Comparison of ENCODE assay signal across 19 cellular contexts in genomic region chr2:71187589-71187988, GRCh38. TPM values are rescaled to one million over a fixed set of nuclear protein-coding genes. Genes with fewer than 3 reads are reported as not detected.
DNase-seq lines count a peak whose midpoint lies in the region; ATAC-seq and TF ChIP-seq lines count a peak whose summit lies in the region.
"Had no signal": no experiment of that assay in that cellular context is flagged by ENCODE, and none has a peak within 500 bp of the region (broad histone marks: within the 10 kb centered on the region; RNA-seq: fewer than 3 reads in every experiment).

No MANE protein-coding gene starts in this region.

- H3K4me3 Mint-ChIP-seq in activated CD4-positive, alpha-beta T cell treated with anti-CD3 and anti-CD28 coated beads for 36 hours = no peak overlapping the region
- no peak overlapping the region for H3K4me3 Mint-ChIP-seq in GM23338
- no peak overlapping the region for H3K4me3 Mint-ChIP-seq in stimulated activated effector memory CD8-positive, alpha-beta T cell treated with anti-CD3 and anti-CD28 coated beads, Interleukin-12 subunit alpha, Interleukin-12 subunit beta, amount 100 ng/mL, for 72 hours
- H3K4me3 Mint-ChIP-seq: B cell; CD4-positive, alpha-beta T cell; CD8-positive, alpha-beta T cell had no signal

- no peak for TF ChIP-seq CTCF in GM23338 (conservative IDR thresholded peaks at IDR 0.05; ENCODE audit: low read depth in 2 of 2)

- H3K36me3 ChIP-seq in GM23338 (ENCODE audit: insufficient read depth) (no peaks in the 10 kb centered on the region), iPS-20b (ENCODE audit: insufficient read depth, low read depth, low read length) (no peaks in the 10 kb centered on the region)
- H3K36me3 ChIP-seq: BLaER1 treated with 17β-estradiol and CSF1 and Interleukin-3, amounts not matched to agents 10 nM and 100 nM had no signal

- H4K20me1 ChIP-seq in GM23338 (replicated peaks; ENCODE audit: insufficient read depth) = no peaks in the 10 kb centered on the region; the same call in 1 of the 2 replicates
- H4K20me1 ChIP-seq: BLaER1 treated with 17β-estradiol and CSF1 and Interleukin-3, amounts not matched to agents 10 nM and 100 nM had no signal

- no peaks in the 10 kb centered on the region for H3K9me2 ChIP-seq in GM23338 (ENCODE audit: insufficient read depth)

- H3K9me3 ChIP-seq in iPS-20b (ENCODE audit: insufficient read depth, low read depth, low read length) = no peaks in the 10 kb centered on the region
- H3K9me3 ChIP-seq: A549; BLaER1 treated with 17β-estradiol and CSF1 and Interleukin-3, amounts not matched to agents 10 nM and 100 nM; Caco-2 had no signal

- H2AFZ ChIP-seq in GM23338 = no peak overlapping the region

- H3K9me3 Mint-ChIP-seq in activated CD4-positive, alpha-beta T cell treated with anti-CD3 and anti-CD28 coated beads for 36 hours (ENCODE audit: low read depth) = no peaks in the 10 kb centered on the region
- H3K9me3 Mint-ChIP-seq in GM23338 = no peaks in the 10 kb centered on the region
- H3K9me3 Mint-ChIP-seq in stimulated activated effector memory CD8-positive, alpha-beta T cell treated with anti-CD3 and anti-CD28 coated beads, Interleukin-12 subunit alpha, Interleukin-12 subunit beta, amount 100 ng/mL, for 72 hours = no peaks in the 10 kb centered on the region
- H3K9me3 Mint-ChIP-seq: CD4-positive, alpha-beta T cell; CD8-positive, alpha-beta T cell had no signal

- H3K4me2 ChIP-seq in GM23338 = peak overlapping the region; percentile 53
- H3K4me2 ChIP-seq: A549; BLaER1 treated with 17β-estradiol and CSF1 and Interleukin-3, amounts not matched to agents 10 nM and 100 nM had no signal

- no peak overlapping the region for H3K9ac ChIP-seq in iPS-20b (ENCODE audit: low read depth, low read length)
- H3K9ac ChIP-seq: BLaER1 treated with 17β-estradiol and CSF1 and Interleukin-3, amounts not matched to agents 10 nM and 100 nM had no signal

- no peaks in the 10 kb centered on the region for H3K79me2 ChIP-seq in GM23338 (replicated peaks; ENCODE audit: insufficient read depth)

- H3K27me3 Mint-ChIP-seq in activated CD4-positive, alpha-beta T cell treated with anti-CD3 and anti-CD28 coated beads for 36 hours = no peaks in the 10 kb centered on the region
- peaks cover 3% of the 10 kb centered on the region for H3K27me3 Mint-ChIP-seq in GM23338 (ENCODE audit: insufficient read depth, low read depth, poor library complexity)
- H3K27me3 Mint-ChIP-seq: B cell; CD4-positive, alpha-beta T cell had no signal

- H3K4me1 Mint-ChIP-seq in activated CD4-positive, alpha-beta T cell treated with anti-CD3 and anti-CD28 coated beads for 36 hours = peaks cover 7% of the 10 kb centered on the region
- H3K4me1 Mint-ChIP-seq in GM23338 = peaks cover 44% of the 10 kb centered on the region
- H3K4me1 Mint-ChIP-seq in stimulated activated effector memory CD8-positive, alpha-beta T cell treated with anti-CD3 and anti-CD28 coated beads, Interleukin-12 subunit alpha, Interleukin-12 subunit beta, amount 100 ng/mL, for 72 hours = no peaks in the 10 kb centered on the region

- no peak overlapping the region for H3K4me3 ChIP-seq in GM23338
- H3K4me3 ChIP-seq in iPS-20b (ENCODE audit: low read length) = peak overlapping the region; percentile 2; the same call in 1 of the 2 replicates
- H3K4me3 ChIP-seq: A549; BLaER1 treated with 17β-estradiol and CSF1 and Interleukin-3, amounts not matched to agents 10 nM and 100 nM had no signal

- POLR2A ChIA-PET in activated CD4-positive, alpha-beta T cell treated with anti-CD3 and anti-CD28 coated beads for 36 hours (lab: Charles Lee) = no interaction called here

- H3K27me3 ChIP-seq in GM23338 (ENCODE audit: insufficient read depth) (no peaks in the 10 kb centered on the region), iPS-20b (ENCODE audit: insufficient read depth, low read length) (no peaks in the 10 kb centered on the region)
- H3K27me3 ChIP-seq: BLaER1 treated with 17β-estradiol and CSF1 and Interleukin-3, amounts not matched to agents 10 nM and 100 nM had no signal

- H3K27ac Mint-ChIP-seq in activated CD4-positive, alpha-beta T cell treated with anti-CD3 and anti-CD28 coated beads for 36 hours = no peak overlapping the region
- H3K27ac Mint-ChIP-seq in GM23338 = no peak overlapping the region
- no peak overlapping the region for H3K27ac Mint-ChIP-seq in stimulated activated effector memory CD8-positive, alpha-beta T cell treated with anti-CD3 and anti-CD28 coated beads, Interleukin-12 subunit alpha, Interleukin-12 subunit beta, amount 100 ng/mL, for 72 hours
- H3K27ac Mint-ChIP-seq: B cell; CD4-positive, alpha-beta T cell; CD8-positive, alpha-beta T cell had no signal

- peaks cover 32% of the 10 kb centered on the region for H3K4me1 ChIP-seq in GM23338 (ENCODE audit: insufficient read depth)
- H3K4me1 ChIP-seq in iPS-20b (ENCODE audit: insufficient read depth, low read length) = peaks cover 30% of the 10 kb centered on the region; the same call in 1 of the 2 replicates
- H3K4me1 ChIP-seq: A549, Caco-2 had no signal

- no peaks in the 10 kb centered on the region for H3F3A ChIP-seq in GM23338 (replicated peaks; ENCODE audit: low read depth)

- no peaks in the 10 kb centered on the region for H3K36me3 Mint-ChIP-seq in activated CD4-positive, alpha-beta T cell treated with anti-CD3 and anti-CD28 coated beads for 36 hours (ENCODE audit: low read depth)
- no peaks in the 10 kb centered on the region; the same call in 2 of the 3 replicates for H3K36me3 Mint-ChIP-seq in GM23338 (ENCODE audit: low read depth)
- H3K36me3 Mint-ChIP-seq in stimulated activated effector memory CD8-positive, alpha-beta T cell treated with anti-CD3 and anti-CD28 coated beads, Interleukin-12 subunit alpha, Interleukin-12 subunit beta, amount 100 ng/mL, for 72 hours = no peaks in the 10 kb centered on the region

- DNase-seq in activated CD4-positive, alpha-beta T cell treated with anti-CD3 and anti-CD28 coated beads for 36 hours = no peak
- DNase-seq in activated CD4-positive, alpha-beta T cell treated with anti-CD3 and anti-CD28 coated beads, Interleukin-2, amount 50 U/mL, for 48 hours = no peak
- DNase-seq in GM23338 (ENCODE audit: low spot score) (no peak), SKM-1 (lab: John Stamatoyannopoulos, UW; ENCODE audit: unreplicated experiment) (no peak)
- DNase-seq in stimulated activated effector memory CD8-positive, alpha-beta T cell treated with anti-CD3 and anti-CD28 coated beads, Interleukin-12 subunit alpha, Interleukin-12 subunit beta, amount 100 ng/mL, for 72 hours (ENCODE audit: low spot score in 2 of 2) = no peak
- DNase-seq: AML-193; Caco-2; Calu3; CD4-positive, alpha-beta T cell; CD8-positive, alpha-beta T cell; DMS79 treated with DMSO at 0.1 percent for 48 hours; GF-D8 had no signal

- ATAC-seq in activated CD4-positive, alpha-beta T cell treated with anti-CD3 and anti-CD28 coated beads for 36 hours = peak; percentile 30
- ATAC-seq in GM23338 (peak; percentile 15; the same call in 2 of the 3 replicates), GM21390 (IDR thresholded peaks at IDR 0.05; ENCODE audit: unreplicated experiment) (no peak)
- ATAC-seq in stimulated activated effector memory CD8-positive, alpha-beta T cell treated with anti-CD3 and anti-CD28 coated beads, Interleukin-12 subunit alpha, Interleukin-12 subunit beta, amount 100 ng/mL, for 72 hours = peak; percentile 59
- ATAC-seq: A549; CD8-positive, alpha-beta T cell had no signal

- intact Hi-C loops in activated CD4-positive, alpha-beta T cell treated with anti-CD3 and anti-CD28 coated beads for 36 hours (cut with DNase I, micrococcal nuclease) = no loop called here

- CTCF ChIA-PET in activated CD4-positive, alpha-beta T cell treated with anti-CD3 and anti-CD28 coated beads for 36 hours (lab: Charles Lee) = no interaction called here

- H3K27ac ChIP-seq in GM23338 (ENCODE audit: low read depth) = peak overlapping the region; percentile 51; the same call in 1 of the 2 replicates
- H3K27ac ChIP-seq in iPS-20b (ENCODE audit: low read length) = no peak overlapping the region
- H3K27ac ChIP-seq: 22Rv1; A549; BLaER1 treated with 17β-estradiol and CSF1 and Interleukin-3, amounts not matched to agents 10 nM and 100 nM; C4-2B had no signal

TF ChIP-seq in GM23338, 12 proteins besides CTCF, POLR2A, EP300 and RAD21 (continues in another document):
- TF ChIP-seq ZNF114 (CRISPR knock-in tag; IDR thresholded peaks at IDR 0.05) (no peak), CREB1 (CRISPR knock-in tag; IDR thresholded peaks at IDR 0.05; ENCODE audit: low read depth) (no peak), STAT1 (IDR thresholded peaks at IDR 0.05; ENCODE audit: unreplicated experiment) (no peak), POLR2AphosphoS5 (IDR thresholded peaks at IDR 0.05; ENCODE audit: low read depth) (no peak), ETS1 (IDR thresholded peaks at IDR 0.05) (no peak)

RNA-seq across cellular contexts. Expression of gene PAIP2B, which starts 39.3 kb away (rescaled TPM):
- total RNA-seq in activated CD4-positive, alpha-beta T cell treated with anti-CD3 and anti-CD28 coated beads for 36 hours = 1 to 10 TPM; 2.3 to 3.0 TPM
- total RNA-seq in GM23338 (2014; rRNA removed; shearing (Covaris generic)) = 27.4 and 29.7 TPM in 2 replicates
- 6.1 and 7.6 TPM in 2 replicates for polyA plus RNA-seq in GM23338 (2016; fragmentation: Nextera tagmentation; extraction: Ambion mirVana)

RNA-seq across cellular contexts. Expression of gene MPHOSPH10, which starts 57.2 kb away (rescaled TPM):
- total RNA-seq in activated CD4-positive, alpha-beta T cell treated with anti-CD3 and anti-CD28 coated beads for 36 hours = 10 to 100 TPM; 48.5 to 61.9 TPM
- 23.8 and 24.9 TPM in 2 replicates for total RNA-seq in GM23338 (2014; rRNA removed; shearing (Covaris generic))
- 53.7 and 64.8 TPM in 2 replicates for polyA plus RNA-seq in GM23338 (2016; fragmentation: Nextera tagmentation; extraction: Ambion mirVana)

RNA-seq across cellular contexts. Expression of gene MCEE, which starts 57.6 kb away (rescaled TPM):
- 10 to 100 TPM; 10.2 to 13.6 TPM for total RNA-seq in activated CD4-positive, alpha-beta T cell treated with anti-CD3 and anti-CD28 coated beads for 36 hours
- 8.4 and 9.9 TPM in 2 replicates for total RNA-seq in GM23338 (2014; rRNA removed; shearing (Covaris generic))
- 26.2 and 31.1 TPM in 2 replicates for polyA plus RNA-seq in GM23338 (2016; fragmentation: Nextera tagmentation; extraction: Ambion mirVana)
